In genomic region chr1:88399690-88400089, GRCh38 we compare ENCODE assay signal across 16 cellular contexts.
DNase-seq lines count a peak whose midpoint lies in the region; ATAC-seq and TF ChIP-seq lines count a peak whose summit lies in the region.
"Had no signal": no experiment of that assay in that cellular context is flagged by ENCODE, and none has a peak within 500 bp of the region (broad histone marks: within the 10 kb centered on the region; RNA-seq: fewer than 3 reads in every experiment).

No MANE protein-coding gene starts in this region.

- no peaks in the 10 kb centered on the region for H3K27me3 Mint-ChIP-seq in glutamatergic neuron (ENCODE audit: unreplicated experiment)
- H3K27me3 Mint-ChIP-seq: activated CD4-positive, alpha-beta T cell treated with anti-CD3 and anti-CD28 coated beads for 36 hours; stimulated activated naive CD8-positive, alpha-beta T cell treated with anti-CD3 and anti-CD28 coated beads, Interleukin-15, Interleukin-2, amounts not matched to agents 100 ng/mL and 50 ng/mL, for 24 hours had no signal

- no peaks in the 10 kb centered on the region for H3K27me3 ChIP-seq in H7 (ENCODE audit: control insufficient read depth, insufficient read depth, low read length)
- H3K27me3 ChIP-seq: foreskin keratinocyte had no signal

- H3K4me1 Mint-ChIP-seq in glutamatergic neuron (ENCODE audit: low read depth, unreplicated experiment): no peaks in the 10 kb centered on the region
- H3K4me1 Mint-ChIP-seq: activated CD4-positive, alpha-beta T cell treated with anti-CD3 and anti-CD28 coated beads for 36 hours had no signal

- H3K4me3 Mint-ChIP-seq in glutamatergic neuron (ENCODE audit: unreplicated experiment): no peak overlapping the region
- H3K4me3 Mint-ChIP-seq: activated CD4-positive, alpha-beta T cell treated with anti-CD3 and anti-CD28 coated beads for 36 hours; activated T-cell treated with anti-CD3 and anti-CD28 coated beads, Interleukin-2, amount 50 U/mL, for 72 hours; stimulated activated naive CD8-positive, alpha-beta T cell treated with anti-CD3 and anti-CD28 coated beads, Interleukin-15, Interleukin-2, amounts not matched to agents 100 ng/mL and 50 ng/mL, for 24 hours had no signal

- no peak for TF ChIP-seq CTCF in glutamatergic neuron (IDR thresholded peaks at IDR 0.05; ENCODE audit: partially characterized antibody, unreplicated experiment)

- no peaks in the 10 kb centered on the region for H3K36me3 ChIP-seq in H7 (replicated peaks; ENCODE audit: control insufficient read depth, insufficient read depth, low read length)

- ATAC-seq in GM18511 (IDR thresholded peaks at IDR 0.05; ENCODE audit: unreplicated experiment) (peak; percentile 73), GM19468 (IDR thresholded peaks at IDR 0.05; ENCODE audit: extremely low read depth, unreplicated experiment) (peak; percentile 44), HG02840 (IDR thresholded peaks at IDR 0.05; ENCODE audit: low FRiP score, unreplicated experiment) (peak; percentile 72), HG03378 (IDR thresholded peaks at IDR 0.05; ENCODE audit: unreplicated experiment) (peak; percentile 73)
- ATAC-seq: activated CD4-positive, alpha-beta T cell treated with anti-CD3 and anti-CD28 coated beads for 36 hours; activated T-cell treated with anti-CD3 and anti-CD28 coated beads, Interleukin-2, amount 50 U/mL, for 72 hours; foreskin keratinocyte had no signal

- H3K36me3 Mint-ChIP-seq in glutamatergic neuron (ENCODE audit: unreplicated experiment): no peaks in the 10 kb centered on the region

- DNase-seq in H7 (no peak), glutamatergic neuron (no peak), iPS-NIHi7 (ENCODE audit: extremely low spot score) (no peak), GDM1 (lab: John Stamatoyannopoulos, UW) (no peak)
- DNase-seq: activated CD4-positive, alpha-beta T cell treated with anti-CD3 and anti-CD28 coated beads for 36 hours; activated T-cell treated with anti-CD3 and anti-CD28 coated beads, Interleukin-2, amount 50 U/mL, for 72 hours; effector CD4-positive, alpha-beta T cell; foreskin keratinocyte; NCI-H345; stimulated activated CD4-positive, alpha-beta T cell treated with anti-CD3 and anti-CD28 coated beads, Interleukin-4, amount 100 ng/mL, for 4 hours; SW 1271 had no signal

- H3K9me3 Mint-ChIP-seq in glutamatergic neuron (ENCODE audit: unreplicated experiment): no peaks in the 10 kb centered on the region
- H3K9me3 Mint-ChIP-seq: activated T-cell treated with anti-CD3 and anti-CD28 coated beads, Interleukin-2, amount 50 U/mL, for 72 hours had no signal

- H3K4me3 ChIP-seq in H7 (ENCODE audit: insufficient read depth, low read depth, low read length): no peak overlapping the region

- H3K27ac Mint-ChIP-seq in glutamatergic neuron (ENCODE audit: unreplicated experiment): no peak overlapping the region
- H3K27ac Mint-ChIP-seq: activated CD4-positive, alpha-beta T cell treated with anti-CD3 and anti-CD28 coated beads for 36 hours; activated T-cell treated with anti-CD3 and anti-CD28 coated beads, Interleukin-2, amount 50 U/mL, for 72 hours; stimulated activated naive CD8-positive, alpha-beta T cell treated with anti-CD3 and anti-CD28 coated beads, Interleukin-15, Interleukin-2, amounts not matched to agents 100 ng/mL and 50 ng/mL, for 24 hours had no signal
